ENCODE assay signal across 13 cellular contexts in the genomic region with DNA sequence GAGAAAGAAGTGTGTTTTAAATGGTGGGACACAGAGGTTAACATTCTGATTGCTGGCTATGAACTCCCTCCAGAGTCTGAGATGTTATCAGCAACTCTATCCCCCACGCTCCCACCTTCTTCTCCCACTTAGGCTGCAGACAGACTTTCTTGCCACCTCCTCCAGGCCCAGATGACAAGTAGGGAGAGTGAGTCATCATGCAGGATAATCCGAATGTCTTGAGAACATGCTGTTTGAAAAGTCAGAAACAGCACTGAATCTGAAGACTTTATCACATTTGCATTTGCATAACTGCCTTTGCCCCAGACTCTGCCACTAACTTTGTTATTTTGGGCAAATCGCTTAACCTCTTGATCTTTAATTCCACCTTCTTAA.
DNase-seq lines count a peak whose midpoint lies in the region; ATAC-seq and TF ChIP-seq lines count a peak whose summit lies in the region.
"Had no signal": no experiment of that assay in that cellular context is flagged by ENCODE, and none has a peak within 500 bp of the region (broad histone marks: within the 10 kb centered on the region; RNA-seq: fewer than 3 reads in every experiment).

No MANE protein-coding gene starts in this region.

- 62% methylated on average over 3 of the region's 3 CpGs for WGBS in right lobe of liver (ENCODE audit: insufficient coverage, low coverage, low lambda C conversion rate, missing lambda C conversion rate)

- no peak overlapping the region for H3K27ac Mint-ChIP-seq in MCF 10A (ENCODE audit: low read depth, unreplicated experiment)
- H3K27ac Mint-ChIP-seq: activated CD8-positive, alpha-beta memory T cell treated with anti-CD3 and anti-CD28 coated beads, Interleukin-2, amount 10 ng/mL, durations not matched to agents 7 days and 5 days; activated naive CD8-positive, alpha-beta T cell treated with anti-CD3 and anti-CD28 coated beads, Interleukin-2, amount 10 ng/mL, durations not matched to agents 7 days and 5 days had no signal

- H3K27me3 Mint-ChIP-seq in MCF 10A (ENCODE audit: insufficient read depth, unreplicated experiment), result no peaks in the 10 kb centered on the region

- intact Hi-C loops in MCF 10A (cut with micrococcal nuclease) (loop anchor here (1.0 to 10.0 kb wide), 6 partner anchors 21 to 603 kb away; a partner anchor contains a TSS), breast epithelium (cut with DNase I; ENCODE audit: low total_unique reads) (loop anchor here (5.0 kb wide), 1 partner anchor 328 kb away; a partner anchor contains a TSS), head of caudate nucleus (cut with DNase I) (loop anchor here (2.0 kb wide), 1 partner anchor 329 kb away; a partner anchor contains a TSS), left ventricle myocardium superior (cut with micrococcal nuclease) (loop anchor here (1.0 kb wide), 1 partner anchor 328 kb away; a partner anchor contains a TSS), right lobe of liver (cut with DNase I) (loop anchor here (5.0 to 10.0 kb wide), 2 partner anchors 328 to 331 kb away; a partner anchor contains a TSS)

- H3K4me1 ChIP-seq in breast epithelium (no peaks in the 10 kb centered on the region), right lobe of liver (no peaks in the 10 kb centered on the region)

- H3K27me3 ChIP-seq in breast epithelium, result no peaks in the 10 kb centered on the region
- no peaks in the 10 kb centered on the region for H3K27me3 ChIP-seq in right lobe of liver

- H3K36me3 ChIP-seq in breast epithelium, result no peaks in the 10 kb centered on the region
- no peaks in the 10 kb centered on the region for H3K36me3 ChIP-seq in right lobe of liver

- no peaks in the 10 kb centered on the region for H3K4me1 Mint-ChIP-seq in MCF 10A (ENCODE audit: insufficient read depth, unreplicated experiment)

- ATAC-seq in GM21381 (IDR thresholded peaks at IDR 0.05; ENCODE audit: unreplicated experiment) (no peak), left ventricle myocardium superior (no peak), right lobe of liver (no peak)
- ATAC-seq: stimulated activated effector memory CD8-positive, alpha-beta T cell treated with anti-CD3 and anti-CD28 coated beads, Interleukin-12 subunit alpha, Interleukin-12 subunit beta, amount 100 ng/mL, for 72 hours had no signal

- H3K36me3 Mint-ChIP-seq in MCF 10A (ENCODE audit: insufficient read depth, unreplicated experiment), result no peaks in the 10 kb centered on the region
- H3K36me3 Mint-ChIP-seq: activated CD8-positive, alpha-beta memory T cell treated with anti-CD3 and anti-CD28 coated beads, Interleukin-2, amount 10 ng/mL, durations not matched to agents 7 days and 5 days; activated naive CD8-positive, alpha-beta T cell treated with anti-CD3 and anti-CD28 coated beads, Interleukin-2, amount 10 ng/mL, durations not matched to agents 7 days and 5 days had no signal

- H3K4me3 Mint-ChIP-seq in MCF 10A (ENCODE audit: unreplicated experiment), result no peak overlapping the region
- H3K4me3 Mint-ChIP-seq: activated CD8-positive, alpha-beta memory T cell treated with anti-CD3 and anti-CD28 coated beads, Interleukin-2, amount 10 ng/mL, durations not matched to agents 7 days and 5 days; activated naive CD8-positive, alpha-beta T cell treated with anti-CD3 and anti-CD28 coated beads, Interleukin-2, amount 10 ng/mL, durations not matched to agents 7 days and 5 days; stimulated activated effector memory CD8-positive, alpha-beta T cell treated with anti-CD3 and anti-CD28 coated beads, Interleukin-12 subunit alpha, Interleukin-12 subunit beta, amount 100 ng/mL, for 72 hours had no signal

- H3K4me3 ChIP-seq in breast epithelium (no peak overlapping the region), right lobe of liver (no peak overlapping the region)

- H3K27ac ChIP-seq in breast epithelium, result no peak overlapping the region
- no peak overlapping the region for H3K27ac ChIP-seq in right lobe of liver

- peak; percentile 42 for DNase-seq in MCF 10A (ENCODE audit: unreplicated experiment)
- no peak for DNase-seq in breast epithelium (ENCODE audit: low spot score in 2 of 2)
- peak; percentile 73 for DNase-seq in amniotic epithelial cell (ENCODE audit: low read depth)
- peak in 40 of 42 donors; percentile 10 to 88 (median 56) for DNase-seq in head of caudate nucleus
- no peak for DNase-seq in left ventricle myocardium superior
- no peak for DNase-seq in right lobe of liver
- DNase-seq in NCI-H1105 (lab: John Stamatoyannopoulos, UW), result no peak
- DNase-seq: activated CD8-positive, alpha-beta memory T cell treated with anti-CD3 and anti-CD28 coated beads, Interleukin-2, amount 10 ng/mL, durations not matched to agents 7 days and 5 days; activated naive CD8-positive, alpha-beta T cell treated with anti-CD3 and anti-CD28 coated beads, Interleukin-2, amount 10 ng/mL, durations not matched to agents 7 days and 5 days; effector CD8-positive, alpha-beta T cell; T-helper 9 cell had no signal

- no peak for TF ChIP-seq POLR2A in breast epithelium (IDR thresholded peaks at IDR 0.05)
- no peak for TF ChIP-seq POLR2A in right lobe of liver (IDR thresholded peaks at IDR 0.05)

- TF ChIP-seq CTCF in MCF 10A (IDR thresholded peaks at IDR 0.05; ENCODE audit: unreplicated experiment), result no peak
- no peak for TF ChIP-seq CTCF in breast epithelium (IDR thresholded peaks at IDR 0.05)
- TF ChIP-seq CTCF in right lobe of liver (IDR thresholded peaks at IDR 0.05), result no peak

- POLR2A ChIA-PET in MCF 10A (lab: Yijun Ruan, JAX), result interaction anchor here (0.7 to 2.0 kb wide), 4 partner anchors 89 to 329 kb away, joined by 3 to 18 read pairs (median 5); a partner anchor contains a TSS

- H3K9me3 Mint-ChIP-seq in MCF 10A (ENCODE audit: unreplicated experiment), result no peaks in the 10 kb centered on the region
- H3K9me3 Mint-ChIP-seq: activated naive CD8-positive, alpha-beta T cell treated with anti-CD3 and anti-CD28 coated beads, Interleukin-2, amount 10 ng/mL, durations not matched to agents 7 days and 5 days; stimulated activated effector memory CD8-positive, alpha-beta T cell treated with anti-CD3 and anti-CD28 coated beads, Interleukin-12 subunit alpha, Interleukin-12 subunit beta, amount 100 ng/mL, for 72 hours had no signal

- no TSS peak for BruUV-seq in MCF 10A (replicated peaks; lab: Mats Ljungman, UMichigan)

- CTCF ChIA-PET in MCF 10A (lab: Yijun Ruan, JAX), result interaction anchor here (0.6 to 4.6 kb wide), 40 partner anchors 10 to 602 kb away, joined by 3 to 101 read pairs (median 4); a partner anchor contains a TSS

- H3K9me3 ChIP-seq in breast epithelium, result no peaks in the 10 kb centered on the region
- no peaks in the 10 kb centered on the region for H3K9me3 ChIP-seq in right lobe of liver

Comparison
In these comparisons a context has a peak if more than half of its experiments do, and no peak if none do; other contexts are left out.
1. DNase-seq: peak in MCF 10A (single experiment), amniotic epithelial cell (single experiment) and head of caudate nucleus (40 of 42); none in breast epithelium (0 of 2), left ventricle myocardium superior (single experiment), right lobe of liver (0 of 3) and NCI-H1105 (single experiment).